In genomic region chr6:41462980-41463930, GRCh38 we compare ENCODE assay signal across 1 cellular context.
TF ChIP-seq lines count a peak whose summit lies in the region.

No MANE protein-coding gene starts in this region.

TF ChIP-seq in HepG2, 621 proteins besides CTCF, POLR2A, EP300 and RAD21 (continued from another document and continues in another):
- peak; percentile 59; the same call in 1 of the 2 replicates for TF ChIP-seq PATZ1 (CRISPR knock-in tag; IDR thresholded peaks at IDR 0.05)
- TF ChIP-seq BHLHE40 (IDR thresholded peaks at IDR 0.05; ENCODE audit: low read length): 0 out of 2 replicates have a peak, but pooled peaks have one; percentile 27
- TF ChIP-seq MAFF (IDR thresholded peaks at IDR 0.05; ENCODE audit: low read depth, low read length): no peak
- TF ChIP-seq ZNF747 (CRISPR knock-in tag; IDR thresholded peaks at IDR 0.05; ENCODE audit: borderline replicate concordance): 0 out of 2 replicates have a peak, but pooled peaks have one; percentile 43
- no peak for TF ChIP-seq ZBTB38 (CRISPR knock-in tag; IDR thresholded peaks at IDR 0.05)
- TF ChIP-seq ZEB1 (IDR thresholded peaks at IDR 0.05; ENCODE audit: insufficient replicate concordance, low read depth): peak; percentile 55
- TF ChIP-seq ZFP36L1 (CRISPR knock-in tag; IDR thresholded peaks at IDR 0.05): peak; percentile 44; the same call in 1 of the 2 replicates
- TF ChIP-seq THAP11 (CRISPR knock-in tag; IDR thresholded peaks at IDR 0.05): no peak
- TF ChIP-seq XRCC5 (optimal IDR thresholded peaks at IDR 0.05; ENCODE audit: low read length): peak; percentile 88
- no peak for TF ChIP-seq AGO2 (optimal IDR thresholded peaks at IDR 0.05; ENCODE audit: low read depth, low read length)
- TF ChIP-seq MIXL1 (CRISPR knock-in tag; IDR thresholded peaks at IDR 0.05): peak; percentile 67; the same call in 1 of the 2 replicates
- 0 out of 2 replicates have a peak, but pooled peaks have one; percentile 25 for TF ChIP-seq FOXP4 (CRISPR knock-in tag; IDR thresholded peaks at IDR 0.05)
- peak; percentile 47; the same call in 1 of the 2 replicates for TF ChIP-seq ELF3 (CRISPR knock-in tag; IDR thresholded peaks at IDR 0.05)
- no peak for TF ChIP-seq NAIF1 (CRISPR knock-in tag; IDR thresholded peaks at IDR 0.05; ENCODE audit: borderline replicate concordance)
- TF ChIP-seq ATF2 (CRISPR knock-in tag; IDR thresholded peaks at IDR 0.05): 0 out of 2 replicates have a peak, but pooled peaks have one; percentile 43
- peak; percentile 25; the same call in 1 of the 2 replicates for TF ChIP-seq DRAP1 (CRISPR knock-in tag; IDR thresholded peaks at IDR 0.05)
- no peak for TF ChIP-seq IKZF4 (CRISPR knock-in tag; IDR thresholded peaks at IDR 0.05; ENCODE audit: borderline replicate concordance, low read depth, not compliant biosample characterization)
- TF ChIP-seq ZNF749 (CRISPR knock-in tag; IDR thresholded peaks at IDR 0.05; ENCODE audit: borderline replicate concordance): 0 out of 2 replicates have a peak, but pooled peaks have one; percentile 67
- TF ChIP-seq TFE3 (CRISPR knock-in tag; IDR thresholded peaks at IDR 0.05): 0 out of 2 replicates have a peak, but pooled peaks have one; percentile 18
- TF ChIP-seq POGZ (CRISPR knock-in tag; IDR thresholded peaks at IDR 0.05): no peak
- TF ChIP-seq TBX2 (CRISPR knock-in tag; IDR thresholded peaks at IDR 0.05; ENCODE audit: borderline replicate concordance): peak; percentile 39; the same call in 1 of the 2 replicates
- 0 out of 2 replicates have a peak, but pooled peaks have one; percentile 20 for TF ChIP-seq SIX4 (CRISPR knock-in tag; IDR thresholded peaks at IDR 0.05)
- TF ChIP-seq ZNF703 (CRISPR knock-in tag; IDR thresholded peaks at IDR 0.05; ENCODE audit: borderline replicate concordance): no peak
- no peak for TF ChIP-seq TRAFD1 (CRISPR knock-in tag; IDR thresholded peaks at IDR 0.05; ENCODE audit: borderline replicate concordance)
- TF ChIP-seq ZNF230 (CRISPR knock-in tag; IDR thresholded peaks at IDR 0.05): 0 out of 2 replicates have a peak, but pooled peaks have one; percentile 3
- TF ChIP-seq ZNF562 (CRISPR knock-in tag; IDR thresholded peaks at IDR 0.05; ENCODE audit: borderline replicate concordance): no peak
- peak; percentile 77; the same call in 1 of the 2 replicates for TF ChIP-seq PITX1 (CRISPR knock-in tag; IDR thresholded peaks at IDR 0.05)
- TF ChIP-seq FOXO1 (CRISPR knock-in tag; IDR thresholded peaks at IDR 0.05): peak; percentile 12; the same call in 1 of the 2 replicates
- peak; percentile 72 for TF ChIP-seq ZNF12 (CRISPR knock-in tag; IDR thresholded peaks at IDR 0.05)
- TF ChIP-seq HMGXB4 (CRISPR knock-in tag; IDR thresholded peaks at IDR 0.05; ENCODE audit: borderline replicate concordance in 1 of 2, low read depth in 1 of 2): peak; percentile 36 to 64; a peak in 1 of 4 replicates
- TF ChIP-seq DNMT3B (CRISPR knock-in tag; conservative IDR thresholded peaks at IDR 0.05): no peak
- TF ChIP-seq FOXA1 (IDR thresholded peaks at IDR 0.05): no peak
- 0 out of 2 replicates have a peak, but pooled peaks have one; percentile 22 for TF ChIP-seq FOXA1 (CRISPR knock-in tag; IDR thresholded peaks at IDR 0.05)
- TF ChIP-seq NFYB (CRISPR knock-in tag; IDR thresholded peaks at IDR 0.05): peak; percentile 60; the same call in 1 of the 2 replicates
- no peak for TF ChIP-seq NONO (IDR thresholded peaks at IDR 0.05)
- peak; percentile 59 for TF ChIP-seq NONO (CRISPR knock-in tag; conservative IDR thresholded peaks at IDR 0.05)
- TF ChIP-seq IKZF5 (CRISPR knock-in tag; IDR thresholded peaks at IDR 0.05): peak; percentile 63; the same call in 1 of the 2 replicates
- TF ChIP-seq EED (CRISPR knock-in tag; IDR thresholded peaks at IDR 0.05): 0 out of 2 replicates have a peak, but pooled peaks have one; percentile 41
- TF ChIP-seq ZNF713 (CRISPR knock-in tag; IDR thresholded peaks at IDR 0.05): no peak
- no peak for TF ChIP-seq RCOR2 (CRISPR knock-in tag; IDR thresholded peaks at IDR 0.05)
- TF ChIP-seq ZNF615 (CRISPR knock-in tag; IDR thresholded peaks at IDR 0.05; ENCODE audit: borderline replicate concordance): no peak
- TF ChIP-seq THAP9 (CRISPR knock-in tag; IDR thresholded peaks at IDR 0.05; ENCODE audit: borderline replicate concordance): 0 out of 2 replicates have a peak, but pooled peaks have one; percentile 18
- TF ChIP-seq KAT8 (CRISPR knock-in tag; IDR thresholded peaks at IDR 0.05): 0 out of 2 replicates have a peak, but pooled peaks have one; percentile 29
- 0 out of 2 replicates have a peak, but pooled peaks have one; percentile 19 for TF ChIP-seq GATAD1 (CRISPR knock-in tag; IDR thresholded peaks at IDR 0.05)
- TF ChIP-seq ZSCAN31 (CRISPR knock-in tag; IDR thresholded peaks at IDR 0.05; ENCODE audit: low read depth): peak; percentile 58; the same call in 1 of the 2 replicates
- no peak for TF ChIP-seq HNRNPH1 (optimal IDR thresholded peaks at IDR 0.05; ENCODE audit: low read depth, low read length)
- no peak for TF ChIP-seq PREB (CRISPR knock-in tag; IDR thresholded peaks at IDR 0.05)
- TF ChIP-seq KDM4B (CRISPR knock-in tag; IDR thresholded peaks at IDR 0.05): 0 out of 2 replicates have a peak, but pooled peaks have one; percentile 11
- peak; percentile 35 for TF ChIP-seq TEAD3 (CRISPR knock-in tag; optimal IDR thresholded peaks at IDR 0.05; ENCODE audit: borderline replicate concordance)
- peak; percentile 38; the same call in 1 of the 2 replicates for TF ChIP-seq ZNF614 (CRISPR knock-in tag; IDR thresholded peaks at IDR 0.05; ENCODE audit: borderline replicate concordance)
- TF ChIP-seq KLF16 (CRISPR knock-in tag; IDR thresholded peaks at IDR 0.05): peak in 1 of 2 experiments; percentile 66; a peak in 1 of 4 replicates
